Comparison of ENCODE assay signal across 1 cellular context in genomic region chr2:211923019-211923418, GRCh38.
TF ChIP-seq lines count a peak whose summit lies in the region.

No MANE protein-coding gene starts in this region.

TF ChIP-seq in GM23338, 12 proteins besides CTCF, POLR2A, EP300 and RAD21:
- TF ChIP-seq, protein P1, sequence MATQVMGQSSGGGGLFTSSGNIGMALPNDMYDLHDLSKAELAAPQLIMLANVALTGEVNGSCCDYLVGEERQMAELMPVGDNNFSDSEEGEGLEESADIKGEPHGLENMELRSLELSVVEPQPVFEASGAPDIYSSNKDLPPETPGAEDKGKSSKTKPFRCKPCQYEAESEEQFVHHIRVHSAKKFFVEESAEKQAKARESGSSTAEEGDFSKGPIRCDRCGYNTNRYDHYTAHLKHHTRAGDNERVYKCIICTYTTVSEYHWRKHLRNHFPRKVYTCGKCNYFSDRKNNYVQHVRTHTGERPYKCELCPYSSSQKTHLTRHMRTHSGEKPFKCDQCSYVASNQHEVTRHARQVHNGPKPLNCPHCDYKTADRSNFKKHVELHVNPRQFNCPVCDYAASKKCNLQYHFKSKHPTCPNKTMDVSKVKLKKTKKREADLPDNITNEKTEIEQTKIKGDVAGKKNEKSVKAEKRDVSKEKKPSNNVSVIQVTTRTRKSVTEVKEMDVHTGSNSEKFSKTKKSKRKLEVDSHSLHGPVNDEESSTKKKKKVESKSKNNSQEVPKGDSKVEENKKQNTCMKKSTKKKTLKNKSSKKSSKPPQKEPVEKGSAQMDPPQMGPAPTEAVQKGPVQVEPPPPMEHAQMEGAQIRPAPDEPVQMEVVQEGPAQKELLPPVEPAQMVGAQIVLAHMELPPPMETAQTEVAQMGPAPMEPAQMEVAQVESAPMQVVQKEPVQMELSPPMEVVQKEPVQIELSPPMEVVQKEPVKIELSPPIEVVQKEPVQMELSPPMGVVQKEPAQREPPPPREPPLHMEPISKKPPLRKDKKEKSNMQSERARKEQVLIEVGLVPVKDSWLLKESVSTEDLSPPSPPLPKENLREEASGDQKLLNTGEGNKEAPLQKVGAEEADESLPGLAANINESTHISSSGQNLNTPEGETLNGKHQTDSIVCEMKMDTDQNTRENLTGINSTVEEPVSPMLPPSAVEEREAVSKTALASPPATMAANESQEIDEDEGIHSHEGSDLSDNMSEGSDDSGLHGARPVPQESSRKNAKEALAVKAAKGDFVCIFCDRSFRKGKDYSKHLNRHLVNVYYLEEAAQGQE (IDR thresholded peaks at IDR 0.05; ENCODE audit: unreplicated experiment): no peak
- TF ChIP-seq, protein P2, sequence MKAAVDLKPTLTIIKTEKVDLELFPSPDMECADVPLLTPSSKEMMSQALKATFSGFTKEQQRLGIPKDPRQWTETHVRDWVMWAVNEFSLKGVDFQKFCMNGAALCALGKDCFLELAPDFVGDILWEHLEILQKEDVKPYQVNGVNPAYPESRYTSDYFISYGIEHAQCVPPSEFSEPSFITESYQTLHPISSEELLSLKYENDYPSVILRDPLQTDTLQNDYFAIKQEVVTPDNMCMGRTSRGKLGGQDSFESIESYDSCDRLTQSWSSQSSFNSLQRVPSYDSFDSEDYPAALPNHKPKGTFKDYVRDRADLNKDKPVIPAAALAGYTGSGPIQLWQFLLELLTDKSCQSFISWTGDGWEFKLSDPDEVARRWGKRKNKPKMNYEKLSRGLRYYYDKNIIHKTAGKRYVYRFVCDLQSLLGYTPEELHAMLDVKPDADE (IDR thresholded peaks at IDR 0.05): no peak
- TF ChIP-seq POLR2AphosphoS5 (IDR thresholded peaks at IDR 0.05; ENCODE audit: low read depth) (no peak), CREB1 (CRISPR knock-in tag; IDR thresholded peaks at IDR 0.05; ENCODE audit: low read depth) (no peak), ZNF114 (CRISPR knock-in tag; IDR thresholded peaks at IDR 0.05) (no peak), EZH2phosphoT487 (IDR thresholded peaks at IDR 0.05; ENCODE audit: unreplicated experiment) (no peak), STAT1 (IDR thresholded peaks at IDR 0.05; ENCODE audit: unreplicated experiment) (no peak), NANOG (IDR thresholded peaks at IDR 0.05; ENCODE audit: borderline replicate concordance) (no peak), ZNF331 (CRISPR knock-in tag; IDR thresholded peaks at IDR 0.05; ENCODE audit: low read depth) (no peak), EZH2 (IDR thresholded peaks at IDR 0.05; ENCODE audit: low read depth, unreplicated experiment) (no peak), JUNB (IDR thresholded peaks at IDR 0.05; ENCODE audit: unreplicated experiment) (no peak)
- TF ChIP-seq, protein P3, sequence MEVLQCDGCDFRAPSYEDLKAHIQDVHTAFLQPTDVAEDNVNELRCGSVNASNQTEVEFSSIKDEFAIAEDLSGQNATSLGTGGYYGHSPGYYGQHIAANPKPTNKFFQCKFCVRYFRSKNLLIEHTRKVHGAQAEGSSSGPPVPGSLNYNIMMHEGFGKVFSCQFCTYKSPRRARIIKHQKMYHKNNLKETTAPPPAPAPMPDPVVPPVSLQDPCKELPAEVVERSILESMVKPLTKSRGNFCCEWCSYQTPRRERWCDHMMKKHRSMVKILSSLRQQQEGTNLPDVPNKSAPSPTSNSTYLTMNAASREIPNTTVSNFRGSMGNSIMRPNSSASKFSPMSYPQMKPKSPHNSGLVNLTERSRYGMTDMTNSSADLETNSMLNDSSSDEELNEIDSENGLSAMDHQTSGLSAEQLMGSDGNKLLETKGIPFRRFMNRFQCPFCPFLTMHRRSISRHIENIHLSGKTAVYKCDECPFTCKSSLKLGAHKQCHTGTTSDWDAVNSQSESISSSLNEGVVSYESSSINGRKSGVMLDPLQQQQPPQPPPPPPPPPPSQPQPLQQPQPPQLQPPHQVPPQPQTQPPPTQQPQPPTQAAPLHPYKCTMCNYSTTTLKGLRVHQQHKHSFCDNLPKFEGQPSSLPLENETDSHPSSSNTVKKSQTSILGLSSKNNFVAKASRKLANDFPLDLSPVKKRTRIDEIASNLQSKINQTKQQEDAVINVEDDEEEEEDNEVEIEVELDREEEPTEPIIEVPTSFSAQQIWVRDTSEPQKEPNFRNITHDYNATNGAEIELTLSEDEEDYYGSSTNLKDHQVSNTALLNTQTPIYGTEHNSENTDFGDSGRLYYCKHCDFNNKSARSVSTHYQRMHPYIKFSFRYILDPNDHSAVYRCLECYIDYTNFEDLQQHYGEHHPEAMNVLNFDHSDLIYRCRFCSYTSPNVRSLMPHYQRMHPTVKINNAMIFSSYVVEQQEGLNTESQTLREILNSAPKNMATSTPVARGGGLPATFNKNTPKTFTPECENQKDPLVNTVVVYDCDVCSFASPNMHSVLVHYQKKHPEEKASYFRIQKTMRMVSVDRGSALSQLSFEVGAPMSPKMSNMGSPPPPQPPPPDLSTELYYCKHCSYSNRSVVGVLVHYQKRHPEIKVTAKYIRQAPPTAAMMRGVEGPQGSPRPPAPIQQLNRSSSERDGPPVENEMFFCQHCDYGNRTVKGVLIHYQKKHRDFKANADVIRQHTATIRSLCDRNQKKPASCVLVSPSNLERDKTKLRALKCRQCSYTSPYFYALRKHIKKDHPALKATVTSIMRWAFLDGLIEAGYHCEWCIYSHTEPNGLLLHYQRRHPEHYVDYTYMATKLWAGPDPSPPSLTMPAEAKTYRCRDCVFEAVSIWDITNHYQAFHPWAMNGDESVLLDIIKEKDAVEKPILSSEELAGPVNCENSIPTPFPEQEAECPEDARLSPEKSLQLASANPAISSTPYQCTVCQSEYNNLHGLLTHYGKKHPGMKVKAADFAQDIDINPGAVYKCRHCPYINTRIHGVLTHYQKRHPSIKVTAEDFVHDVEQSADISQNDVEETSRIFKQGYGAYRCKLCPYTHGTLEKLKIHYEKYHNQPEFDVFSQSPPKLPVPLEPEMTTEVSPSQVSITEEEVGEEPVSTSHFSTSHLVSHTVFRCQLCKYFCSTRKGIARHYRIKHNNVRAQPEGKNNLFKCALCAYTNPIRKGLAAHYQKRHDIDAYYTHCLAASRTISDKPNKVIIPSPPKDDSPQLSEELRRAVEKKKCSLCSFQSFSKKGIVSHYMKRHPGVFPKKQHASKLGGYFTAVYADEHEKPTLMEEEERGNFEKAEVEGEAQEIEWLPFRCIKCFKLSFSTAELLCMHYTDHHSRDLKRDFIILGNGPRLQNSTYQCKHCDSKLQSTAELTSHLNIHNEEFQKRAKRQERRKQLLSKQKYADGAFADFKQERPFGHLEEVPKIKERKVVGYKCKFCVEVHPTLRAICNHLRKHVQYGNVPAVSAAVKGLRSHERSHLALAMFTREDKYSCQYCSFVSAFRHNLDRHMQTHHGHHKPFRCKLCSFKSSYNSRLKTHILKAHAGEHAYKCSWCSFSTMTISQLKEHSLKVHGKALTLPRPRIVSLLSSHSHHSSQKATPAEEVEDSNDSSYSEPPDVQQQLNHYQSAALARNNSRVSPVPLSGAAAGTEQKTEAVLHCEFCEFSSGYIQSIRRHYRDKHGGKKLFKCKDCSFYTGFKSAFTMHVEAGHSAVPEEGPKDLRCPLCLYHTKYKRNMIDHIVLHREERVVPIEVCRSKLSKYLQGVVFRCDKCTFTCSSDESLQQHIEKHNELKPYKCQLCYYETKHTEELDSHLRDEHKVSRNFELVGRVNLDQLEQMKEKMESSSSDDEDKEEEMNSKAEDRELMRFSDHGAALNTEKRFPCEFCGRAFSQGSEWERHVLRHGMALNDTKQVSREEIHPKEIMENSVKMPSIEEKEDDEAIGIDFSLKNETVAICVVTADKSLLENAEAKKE (CRISPR knock-in tag; IDR thresholded peaks at IDR 0.05): no peak
